ENCODE assay signal across 22 cellular contexts in genomic region chr1:228398741-228399461, GRCh38. TPM values are rescaled to one million over a fixed set of nuclear protein-coding genes. Genes with fewer than 3 reads are reported as not detected.
DNase-seq lines count a peak whose midpoint lies in the region; ATAC-seq and TF ChIP-seq lines count a peak whose summit lies in the region.
"Had no signal": no experiment of that assay in that cellular context is flagged by ENCODE, and none has a peak within 500 bp of the region (broad histone marks: within the 10 kb centered on the region; RNA-seq: fewer than 3 reads in every experiment).

No MANE protein-coding gene starts in this region.

- no peak overlapping the region for H4K8ac ChIP-seq in neuronal stem cell (ENCODE audit: low read depth, low read length)

- H3K27me3 ChIP-seq in neuronal stem cell (ENCODE audit: control insufficient read depth in 3 of 3, insufficient read depth in 3 of 3, low read depth in 1 of 3, low read length in 3 of 3), result no peaks in the 10 kb centered on the region

- no peak overlapping the region for H3K9ac ChIP-seq in neuronal stem cell (ENCODE audit: low read depth, low read length, poor library complexity)

- no peak overlapping the region for H4K91ac ChIP-seq in neuronal stem cell (ENCODE audit: low read depth, low read length, poor library complexity)

- H2AK5ac ChIP-seq in neuronal stem cell (ENCODE audit: low read depth, low read length), result no peak overlapping the region

- no peak overlapping the region for H3K4me2 ChIP-seq in neuronal stem cell (ENCODE audit: insufficient read depth, low read length, poor library complexity, severe bottlenecking)
- H3K4me2 ChIP-seq: GM23338 had no signal

- ATAC-seq in Right ventricle myocardium superior (ENCODE audit: poor library complexity) (no peak), HG03108 (IDR thresholded peaks at IDR 0.05; ENCODE audit: unreplicated experiment) (no peak), GM19023 (IDR thresholded peaks at IDR 0.05; ENCODE audit: unreplicated experiment) (no peak)
- ATAC-seq: GM23338, HCT116 had no signal

- H3K9me3 ChIP-seq in neuronal stem cell (replicated peaks in 1 of 2; ENCODE audit: control insufficient read depth in 2 of 2, insufficient read depth in 1 of 2, low read depth in 1 of 2, low read length in 2 of 2), result no peaks in the 10 kb centered on the region

- peak overlapping the region; percentile 16 for H3K23ac ChIP-seq in neuronal stem cell (ENCODE audit: low read depth, low read length, poor library complexity)

- no peak overlapping the region for H3K14ac ChIP-seq in neuronal stem cell (ENCODE audit: low read length)

- H2BK12ac ChIP-seq in neuronal stem cell (ENCODE audit: low read length), result peak overlapping the region; percentile 6

- peaks cover 43 to 97% of the 10 kb centered on the region in 2 donors for H3K36me3 ChIP-seq in neuronal stem cell (replicated peaks in 1 of 2; ENCODE audit: control insufficient read depth in 2 of 2, insufficient read depth in 2 of 2, low read length in 2 of 2)

- H3K4me3 ChIP-seq in coronary artery, result no peak overlapping the region
- H3K4me3 ChIP-seq in neuronal stem cell (ENCODE audit: low read length in 2 of 2), result no peak overlapping the region
- H3K4me3 ChIP-seq: GM23338, SK-N-MC had no signal

- H2AFZ ChIP-seq in neuronal stem cell (ENCODE audit: low read length), result no peak overlapping the region
- H2AFZ ChIP-seq: GM23338 had no signal

- no peak overlapping the region for H3K4ac ChIP-seq in neuronal stem cell (ENCODE audit: low read length)

- peaks cover 14% of the 10 kb centered on the region for H3K79me1 ChIP-seq in neuronal stem cell (ENCODE audit: low read depth, low read length)

- peaks cover 0 to 8% of the 10 kb centered on the region in 2 donors for H3K4me1 ChIP-seq in neuronal stem cell (ENCODE audit: control insufficient read depth in 2 of 2, insufficient read depth in 1 of 2, low read depth in 1 of 2, low read length in 2 of 2)

- no peak overlapping the region for H2BK15ac ChIP-seq in neuronal stem cell (ENCODE audit: low read length)

- intact Hi-C loops in cardiac septum (cut with DNase I), result no loop called here
- intact Hi-C loops in Right ventricle myocardium superior (cut with DNase I), result no loop called here

- no peak overlapping the region for H3K18ac ChIP-seq in neuronal stem cell (ENCODE audit: low read length)

- H2BK5ac ChIP-seq in neuronal stem cell (ENCODE audit: low read length), result no peak overlapping the region

- no CpG with 5 or more reads among the region's 12 CpGs for WGBS in neuronal stem cell (ENCODE audit: extremely low coverage in 2 of 2, insufficient read length in 2 of 2, insufficient replicate concordance in 1 of 2), 2 donors

- no peak overlapping the region for H2BK120ac ChIP-seq in neuronal stem cell (ENCODE audit: low read depth, low read length)

- DNase-seq in cardiac septum (ENCODE audit: low spot score), result peak; percentile 53
- DNase-seq in Right ventricle myocardium superior, result no peak
- peak; percentile 63 for DNase-seq in coronary artery (ENCODE audit: low spot score)
- no peak for DNase-seq in neuronal stem cell (ENCODE audit: low spot score)
- DNase-seq in NCI-H1436 treated with DMSO at 0.1 percent for 48 hours (lab: John Stamatoyannopoulos, UW), result no peak
- DNase-seq: ACHN, DMS 273 treated with DMSO at 0.1 percent for 48 hours, GDM1, KBM-7, NCI-H1105 treated with DMSO at 0.1 percent for 48 hours, NCI-H187, NCI-H226, NCI-H524, NCI-H82, OCI-M1, SHP77 had no signal

- H3K27ac ChIP-seq in coronary artery (no peak overlapping the region), neuronal stem cell (replicated peaks; ENCODE audit: low read length) (no peak overlapping the region)
- H3K27ac ChIP-seq: C4-2B, SK-N-MC had no signal

- no peak for TF ChIP-seq CTCF in coronary artery (IDR thresholded peaks at IDR 0.05)

RNA-seq across cellular contexts. Expression of gene TRIM11, which starts 7.7 kb away (rescaled TPM):
- total RNA-seq in cardiac septum (7.3 TPM), Right ventricle myocardium superior (6.2 TPM)
- 13.5 TPM for polyA plus RNA-seq in neuronal stem cell (2013, experiment 1 of 2)
- polyA plus RNA-seq in neuronal stem cell (2013, experiment 2 of 2), result 13.3 TPM

RNA-seq across cellular contexts. Expression of gene TRIM17, which starts 17.8 kb away (rescaled TPM):
- total RNA-seq in cardiac septum (0.46 TPM), Right ventricle myocardium superior (0.32 TPM)
- 4.1 TPM for polyA plus RNA-seq in neuronal stem cell (2013, experiment 1 of 2)
- polyA plus RNA-seq in neuronal stem cell (2013, experiment 2 of 2), result 3.7 TPM

Comparison
In these comparisons a context has a peak if more than half of its experiments do, and no peak if none do; other contexts are left out.
1. DNase-seq: peak in cardiac septum (single experiment) and coronary artery (single experiment); none in Right ventricle myocardium superior (single experiment), neuronal stem cell (single experiment) and NCI-H1436 treated with DMSO at 0.1 percent for 48 hours (single experiment).